8 cellular contexts compared by ENCODE assay signal in the genomic region with DNA sequence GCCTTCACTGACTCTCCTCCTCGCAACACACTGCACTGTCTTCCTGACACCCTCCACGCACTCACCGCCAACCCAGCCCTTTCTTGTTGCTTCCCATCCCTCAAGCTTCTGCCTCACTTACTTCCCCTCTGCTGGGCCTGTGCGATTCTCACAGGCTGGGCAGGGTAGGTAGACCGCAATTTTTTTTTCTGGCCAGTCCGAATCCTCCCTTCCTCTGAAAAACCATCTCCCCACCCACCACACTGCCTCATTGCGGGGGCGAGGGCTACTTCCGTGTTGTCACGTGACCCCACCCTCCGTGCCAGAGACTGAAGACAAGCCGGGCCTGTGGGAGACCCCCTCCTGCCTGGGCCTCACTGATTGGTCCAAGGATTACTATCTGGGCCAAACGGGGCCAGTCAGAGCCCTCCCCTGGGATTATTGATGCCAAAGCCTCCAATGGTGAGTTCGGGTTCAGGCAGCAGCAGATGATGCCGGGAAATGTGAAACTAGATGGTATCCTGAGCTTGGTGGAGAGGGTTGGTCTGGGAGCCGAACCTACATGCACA.
DNase-seq lines count a peak whose midpoint lies in the region; ATAC-seq, FAIRE-seq and TF ChIP-seq lines count a peak whose summit lies in the region.

No MANE protein-coding gene starts in this region.

- H3K36me3 Mint-ChIP-seq in activated T-helper 2 cell treated with anti-CD3 and anti-CD28 coated beads, Interferon-gamma antibody, Interleukin-2, Interleukin-4, amounts not matched to agents 10 μg/mL and 5 μg/mL and 100 μg/mL, durations not matched to agents 14 hours and 24 hours and 36 hours (ENCODE audit: low read depth) = peaks cover 55% of the 10 kb centered on the region
- peaks cover 6 to 8% of the 10 kb centered on the region in 2 donors for H3K36me3 Mint-ChIP-seq in naive B cell

- H3K27me3 Mint-ChIP-seq in activated T-helper 2 cell treated with anti-CD3 and anti-CD28 coated beads, Interferon-gamma antibody, Interleukin-2, Interleukin-4, amounts not matched to agents 10 μg/mL and 5 μg/mL and 100 μg/mL, durations not matched to agents 14 hours and 24 hours and 36 hours (ENCODE audit: low read depth) = no peaks in the 10 kb centered on the region
- no peaks in the 10 kb centered on the region for H3K27me3 Mint-ChIP-seq in naive B cell

- H3K4me3 ChIP-seq in transverse colon = no peak overlapping the region

- in situ Hi-C loops in transverse colon (cut with MboI; ENCODE audit: low pct_ligation_motif_present in 1 of 4, low pct_unique_long_range_greater_than_20kb in 1 of 4, low sequenced_read_pairs in 3 of 4) = loop anchor here in 3 of 4 donors (5.0 to 25.0 kb wide), 4 partner anchors 67 to 180 kb away; a partner anchor contains a TSS

- no peak for TF ChIP-seq EP300 in transverse colon (IDR thresholded peaks at IDR 0.05; ENCODE audit: low read depth)

- intact Hi-C loops in activated T-helper 2 cell treated with anti-CD3 and anti-CD28 coated beads, Interferon-gamma antibody, Interleukin-2, Interleukin-4, amounts not matched to agents 10 μg/mL and 5 μg/mL and 100 μg/mL, durations not matched to agents 14 hours and 24 hours and 36 hours (cut with micrococcal nuclease) = loop anchor here (1.0 to 5.0 kb wide), 5 partner anchors 18 to 157 kb away; no protein-coding TSS in a partner anchor
- intact Hi-C loops in transverse colon (cut with DNase I; ENCODE audit: low total_unique reads) = no loop called here

- H3K27me3 ChIP-seq in transverse colon = no peaks in the 10 kb centered on the region

- TF ChIP-seq CTCF in transverse colon (IDR thresholded peaks at IDR 0.05) = no peak

- WGBS in transverse colon (ENCODE audit: low coverage in 1 of 2), 2 donors = 76% methylated on average over 16 of the region's 16 CpGs; no CpG with 5 or more reads in 1 of the 2 donors

- H3K4me1 Mint-ChIP-seq in activated T-helper 2 cell treated with anti-CD3 and anti-CD28 coated beads, Interferon-gamma antibody, Interleukin-2, Interleukin-4, amounts not matched to agents 10 μg/mL and 5 μg/mL and 100 μg/mL, durations not matched to agents 14 hours and 24 hours and 36 hours (ENCODE audit: low read depth) = peaks cover 65% of the 10 kb centered on the region
- H3K4me1 Mint-ChIP-seq in naive B cell = peaks cover 47 to 69% (median 64%) of the 10 kb centered on the region in 3 donors

- no peaks in the 10 kb centered on the region for H3K36me3 ChIP-seq in transverse colon

- no peak for TF ChIP-seq POLR2A in transverse colon (IDR thresholded peaks at IDR 0.05)

- peaks cover 15 to 30% (median 21%) of the 10 kb centered on the region in 4 donors for H3K4me1 ChIP-seq in transverse colon

- H3K27ac Mint-ChIP-seq in activated T-helper 2 cell treated with anti-CD3 and anti-CD28 coated beads, Interferon-gamma antibody, Interleukin-2, Interleukin-4, amounts not matched to agents 10 μg/mL and 5 μg/mL and 100 μg/mL, durations not matched to agents 14 hours and 24 hours and 36 hours = peak overlapping the region; percentile 96
- H3K27ac Mint-ChIP-seq in naive B cell = peak overlapping the region; percentile 91 to 99 (median 95)

- H3K4me3 Mint-ChIP-seq in activated T-helper 2 cell treated with anti-CD3 and anti-CD28 coated beads, Interferon-gamma antibody, Interleukin-2, Interleukin-4, amounts not matched to agents 10 μg/mL and 5 μg/mL and 100 μg/mL, durations not matched to agents 14 hours and 24 hours and 36 hours (ENCODE audit: low read depth) = peak overlapping the region; percentile 76
- H3K4me3 Mint-ChIP-seq in naive B cell = peak overlapping the region; percentile 70 to 92 (median 85)

- peak; percentile 62 for ATAC-seq in HG02759 (IDR thresholded peaks at IDR 0.05; ENCODE audit: unreplicated experiment)
- peak; percentile 45 to 48 for ATAC-seq in naive B cell (ENCODE audit: low read depth in 2 of 2)

- H3K9me3 ChIP-seq in transverse colon = no peaks in the 10 kb centered on the region

- H3K9me3 Mint-ChIP-seq in activated T-helper 2 cell treated with anti-CD3 and anti-CD28 coated beads, Interferon-gamma antibody, Interleukin-2, Interleukin-4, amounts not matched to agents 10 μg/mL and 5 μg/mL and 100 μg/mL, durations not matched to agents 14 hours and 24 hours and 36 hours = no peaks in the 10 kb centered on the region
- peaks cover 0 to 4% (median 0%) of the 10 kb centered on the region in 7 donors for H3K9me3 Mint-ChIP-seq in naive B cell

- peak overlapping the region; percentile 40 to 61 (median 54) for H3K27ac ChIP-seq in transverse colon

- peak; percentile 82 for DNase-seq in GM18507 (ENCODE audit: extremely low spot score, insufficient read length, low read depth)
- DNase-seq in OCI-M1 (lab: John Stamatoyannopoulos, UW) = peak; percentile 99
- peak; percentile 77 for DNase-seq in activated T-helper 2 cell treated with anti-CD3 and anti-CD28 coated beads, Interferon-gamma antibody, Interleukin-2, Interleukin-4, amounts not matched to agents 10 μg/mL and 5 μg/mL and 100 μg/mL, durations not matched to agents 14 hours and 24 hours and 36 hours (ENCODE audit: low spot score)
- peak; percentile 85 for DNase-seq in naive B cell
- peak; percentile 66 for DNase-seq in transverse colon
- no peak for DNase-seq in HK-2 (ENCODE audit: unreplicated experiment)
- DNase-seq in amniotic stem cell (lab: John Stamatoyannopoulos, UW) = no peak

- FAIRE-seq in GM18507 (lab: Jason Lieb, UNC) = peak; percentile 98

Comparison
In these comparisons a context has a peak if more than half of its experiments do, and no peak if none do; other contexts are left out.
1. DNase-seq: peak in GM18507 (single experiment), OCI-M1 (single experiment), activated T-helper 2 cell treated with anti-CD3 and anti-CD28 coated beads, Interferon-gamma antibody, Interleukin-2, Interleukin-4, amounts not matched to agents 10 μg/mL and 5 μg/mL and 100 μg/mL, durations not matched to agents 14 hours and 24 hours and 36 hours (single experiment), naive B cell (single experiment) and transverse colon (single experiment); none in HK-2 (single experiment) and amniotic stem cell (single experiment).